ENCODE assay signal across 33 cellular contexts in the genomic region with DNA sequence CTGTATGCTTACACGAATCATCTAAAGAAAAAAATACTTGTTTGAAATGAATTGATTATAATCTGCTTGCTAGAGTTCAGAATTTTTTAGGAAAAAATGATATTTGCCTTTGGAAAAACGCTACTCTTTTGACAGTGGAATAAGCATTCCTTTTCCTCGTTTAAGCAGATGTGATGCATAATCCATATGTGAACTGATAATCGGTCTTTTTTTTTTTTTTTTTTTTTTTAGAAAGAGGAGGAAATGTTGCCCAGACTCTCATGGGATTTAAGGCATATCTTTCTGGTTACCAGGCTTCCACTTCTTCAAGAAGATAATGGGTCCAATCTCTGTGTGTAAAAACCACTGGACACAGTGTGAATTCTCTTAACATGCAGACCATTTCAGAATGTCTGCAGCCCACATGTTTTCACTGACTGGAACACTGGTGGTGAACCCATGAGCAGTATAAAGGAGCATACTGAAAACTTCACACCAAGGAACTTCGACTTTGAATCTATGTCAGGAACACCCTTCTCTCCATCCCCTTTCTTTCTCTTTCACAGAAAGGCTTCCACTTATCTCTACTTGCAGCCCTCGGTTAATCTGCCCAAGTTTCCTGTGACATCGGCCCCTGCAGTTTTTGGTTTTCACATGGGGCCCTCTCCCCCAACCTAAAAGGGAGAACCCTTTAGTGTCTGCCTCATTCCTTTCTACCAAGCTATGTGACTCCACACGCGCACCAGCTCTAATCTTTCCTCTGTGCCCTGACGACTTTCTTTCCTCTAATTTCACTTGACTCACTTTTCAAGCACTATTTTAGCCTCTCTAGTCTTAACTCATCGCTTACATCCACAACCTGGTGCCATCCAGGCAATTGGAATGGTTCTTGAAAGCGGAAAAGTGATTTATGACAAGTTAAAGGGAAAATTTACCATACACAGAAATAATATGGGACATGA.
"Had no signal": no experiment of that assay in that cellular context is flagged by ENCODE, and none has a peak within 500 bp of the region (broad histone marks: within the 10 kb centered on the region; RNA-seq: fewer than 3 reads in every experiment).

No MANE protein-coding gene starts in this region.

- H3K4me1 Mint-ChIP-seq: activated CD4-positive, alpha-beta T cell treated with anti-CD3 and anti-CD28 coated beads, Interleukin-2, amount 10 ng/mL, durations not matched to agents 24 days and 14 days; activated naive CD4-positive, alpha-beta T cell treated with anti-CD3 and anti-CD28 coated beads, Interleukin-2, amount 10 ng/mL, durations not matched to agents 7 days and 5 days; activated naive CD8-positive, alpha-beta T cell treated with anti-CD3 and anti-CD28 coated beads, Interleukin-2, amount 10 ng/mL, durations not matched to agents 7 days and 5 days; immature natural killer cell; naive B cell; nephron progenitor cell; stimulated activated effector memory CD8-positive, alpha-beta T cell treated with anti-CD3 and anti-CD28 coated beads, Interleukin-12 subunit alpha, Interleukin-12 subunit beta, amount 100 ng/mL, for 72 hours; stimulated activated naive CD8-positive, alpha-beta T cell treated with anti-CD3 and anti-CD28 coated beads, Interleukin-15, amount 100 ng/mL, for 72 hours had no signal

- H3K27me3 Mint-ChIP-seq: activated naive CD4-positive, alpha-beta T cell treated with anti-CD3 and anti-CD28 coated beads, Interleukin-2, amount 10 ng/mL, durations not matched to agents 7 days and 5 days; stimulated activated naive CD8-positive, alpha-beta T cell treated with anti-CD3 and anti-CD28 coated beads, Interleukin-15, amount 100 ng/mL, for 72 hours had no signal

- H3K4me3 ChIP-seq: ascending aorta, coronary artery, dorsolateral prefrontal cortex, lower lobe of right lung, skin epidermis, uterus had no signal

- H3K4me1 ChIP-seq: ascending aorta, lower lobe of right lung, uterus had no signal

- H3K36me3 ChIP-seq: ascending aorta, lower lobe of right lung, neutrophil, uterus had no signal

- H3K27ac Mint-ChIP-seq: activated CD4-positive, alpha-beta memory T cell treated with anti-CD3 and anti-CD28 coated beads for 36 hours; activated CD4-positive, alpha-beta T cell treated with anti-CD3 and anti-CD28 coated beads, Interleukin-2, amount 10 ng/mL, durations not matched to agents 24 days and 14 days; activated naive CD4-positive, alpha-beta T cell treated with anti-CD3 and anti-CD28 coated beads, Interleukin-2, amount 10 ng/mL, durations not matched to agents 7 days and 5 days; activated naive CD8-positive, alpha-beta T cell treated with anti-CD3 and anti-CD28 coated beads, Interleukin-2, amount 10 ng/mL, durations not matched to agents 7 days and 5 days; activated T-cell treated with anti-CD3 and anti-CD28 coated beads, Interleukin-2, amount 50 U/mL, for 24 hours; brain; immature natural killer cell; naive B cell; nephron progenitor cell; progenitor cell of endocrine pancreas; stimulated activated effector memory CD8-positive, alpha-beta T cell treated with anti-CD3 and anti-CD28 coated beads, Interleukin-12 subunit alpha, Interleukin-12 subunit beta, amount 100 ng/mL, for 72 hours; stimulated activated naive CD8-positive, alpha-beta T cell treated with anti-CD3 and anti-CD28 coated beads, Interleukin-15, amount 100 ng/mL, for 72 hours; type B pancreatic cell had no signal

- H3K27me3 ChIP-seq: ascending aorta, neutrophil had no signal

- H3K9me3 ChIP-seq: ascending aorta, lower lobe of right lung, neutrophil, uterus had no signal

- H3K4me3 Mint-ChIP-seq: activated CD4-positive, alpha-beta memory T cell treated with anti-CD3 and anti-CD28 coated beads for 36 hours; activated CD4-positive, alpha-beta T cell treated with anti-CD3 and anti-CD28 coated beads, Interleukin-2, amount 10 ng/mL, durations not matched to agents 24 days and 14 days; activated naive CD4-positive, alpha-beta T cell treated with anti-CD3 and anti-CD28 coated beads, Interleukin-2, amount 10 ng/mL, durations not matched to agents 7 days and 5 days; activated naive CD8-positive, alpha-beta T cell treated with anti-CD3 and anti-CD28 coated beads, Interleukin-2, amount 10 ng/mL, durations not matched to agents 7 days and 5 days; activated T-cell treated with anti-CD3 and anti-CD28 coated beads, Interleukin-2, amount 50 U/mL, for 24 hours; brain; immature natural killer cell; naive B cell; nephron progenitor cell; stimulated activated effector memory CD8-positive, alpha-beta T cell treated with anti-CD3 and anti-CD28 coated beads, Interleukin-12 subunit alpha, Interleukin-12 subunit beta, amount 100 ng/mL, for 72 hours; stimulated activated naive CD8-positive, alpha-beta T cell treated with anti-CD3 and anti-CD28 coated beads, Interleukin-15, amount 100 ng/mL, for 72 hours; type B pancreatic cell had no signal

- H3K9me3 Mint-ChIP-seq: activated CD4-positive, alpha-beta memory T cell treated with anti-CD3 and anti-CD28 coated beads for 36 hours; activated CD4-positive, alpha-beta T cell treated with anti-CD3 and anti-CD28 coated beads, Interleukin-2, amount 10 ng/mL, durations not matched to agents 24 days and 14 days; activated naive CD4-positive, alpha-beta T cell treated with anti-CD3 and anti-CD28 coated beads, Interleukin-2, amount 10 ng/mL, durations not matched to agents 7 days and 5 days; activated naive CD8-positive, alpha-beta T cell treated with anti-CD3 and anti-CD28 coated beads, Interleukin-2, amount 10 ng/mL, durations not matched to agents 7 days and 5 days; activated T-cell treated with anti-CD3 and anti-CD28 coated beads, Interleukin-2, amount 50 U/mL, for 24 hours; brain; nephron progenitor cell; stimulated activated effector memory CD8-positive, alpha-beta T cell treated with anti-CD3 and anti-CD28 coated beads, Interleukin-12 subunit alpha, Interleukin-12 subunit beta, amount 100 ng/mL, for 72 hours; stimulated activated naive CD8-positive, alpha-beta T cell treated with anti-CD3 and anti-CD28 coated beads, Interleukin-15, amount 100 ng/mL, for 72 hours; type B pancreatic cell had no signal

- H3K36me3 Mint-ChIP-seq: activated CD4-positive, alpha-beta memory T cell treated with anti-CD3 and anti-CD28 coated beads for 36 hours; activated naive CD4-positive, alpha-beta T cell treated with anti-CD3 and anti-CD28 coated beads, Interleukin-2, amount 10 ng/mL, durations not matched to agents 7 days and 5 days; activated naive CD8-positive, alpha-beta T cell treated with anti-CD3 and anti-CD28 coated beads, Interleukin-2, amount 10 ng/mL, durations not matched to agents 7 days and 5 days; brain; immature natural killer cell; naive B cell; stimulated activated effector memory CD8-positive, alpha-beta T cell treated with anti-CD3 and anti-CD28 coated beads, Interleukin-12 subunit alpha, Interleukin-12 subunit beta, amount 100 ng/mL, for 72 hours; type B pancreatic cell had no signal

- DNase-seq: activated CD4-positive, alpha-beta memory T cell treated with anti-CD3 and anti-CD28 coated beads for 36 hours; activated CD4-positive, alpha-beta T cell treated with anti-CD3 and anti-CD28 coated beads, Interleukin-2, amount 10 ng/mL, durations not matched to agents 24 days and 14 days; activated CD4-positive, CD25-positive, alpha-beta regulatory T cell treated with anti-CD3 and anti-CD28 coated beads, Interleukin-2, amount 50 U/mL, for 72 hours; activated CD8-positive, alpha-beta memory T cell treated with anti-CD3 and anti-CD28 coated beads, Interleukin-2, amount 50 U/mL, for 48 hours; activated gamma-delta T cell; activated naive CD4-positive, alpha-beta T cell treated with anti-CD3 and anti-CD28 coated beads, Interleukin-2, amount 10 ng/mL, durations not matched to agents 7 days and 5 days; activated naive CD8-positive, alpha-beta T cell treated with anti-CD3 and anti-CD28 coated beads, Interleukin-2, amount 10 ng/mL, durations not matched to agents 7 days and 5 days; activated T-cell treated with anti-CD3 and anti-CD28 coated beads, Interleukin-2, amount 50 U/mL, for 24 hours; dorsolateral prefrontal cortex; effector memory CD4-positive, alpha-beta T cell; foreskin fibroblast; head of caudate nucleus; hypothalamus; immature natural killer cell; lower lobe of right lung; mesenchymal stem cell; naive B cell; nephron progenitor cell; stimulated activated CD4-positive, alpha-beta T cell treated with anti-CD3 and anti-CD28 coated beads, Interleukin-4, amount 100 ng/mL, for 24 hours; stimulated activated naive CD8-positive, alpha-beta T cell treated with anti-CD3 and anti-CD28 coated beads, Interleukin-15, amount 100 ng/mL, for 72 hours; substantia nigra; uterus had no signal

- ATAC-seq: esophagus mucosa; left lobe of liver; lower lobe of right lung; sciatic nerve; stimulated activated effector memory CD8-positive, alpha-beta T cell treated with anti-CD3 and anti-CD28 coated beads, Interleukin-12 subunit alpha, Interleukin-12 subunit beta, amount 100 ng/mL, for 72 hours; stimulated activated naive CD8-positive, alpha-beta T cell treated with anti-CD3 and anti-CD28 coated beads, Interleukin-15, amount 100 ng/mL, for 72 hours had no signal

- H3K27ac ChIP-seq: ascending aorta, coronary artery, dorsolateral prefrontal cortex, lower lobe of right lung, neutrophil, skin epidermis, uterus had no signal
